In the genomic region with DNA sequence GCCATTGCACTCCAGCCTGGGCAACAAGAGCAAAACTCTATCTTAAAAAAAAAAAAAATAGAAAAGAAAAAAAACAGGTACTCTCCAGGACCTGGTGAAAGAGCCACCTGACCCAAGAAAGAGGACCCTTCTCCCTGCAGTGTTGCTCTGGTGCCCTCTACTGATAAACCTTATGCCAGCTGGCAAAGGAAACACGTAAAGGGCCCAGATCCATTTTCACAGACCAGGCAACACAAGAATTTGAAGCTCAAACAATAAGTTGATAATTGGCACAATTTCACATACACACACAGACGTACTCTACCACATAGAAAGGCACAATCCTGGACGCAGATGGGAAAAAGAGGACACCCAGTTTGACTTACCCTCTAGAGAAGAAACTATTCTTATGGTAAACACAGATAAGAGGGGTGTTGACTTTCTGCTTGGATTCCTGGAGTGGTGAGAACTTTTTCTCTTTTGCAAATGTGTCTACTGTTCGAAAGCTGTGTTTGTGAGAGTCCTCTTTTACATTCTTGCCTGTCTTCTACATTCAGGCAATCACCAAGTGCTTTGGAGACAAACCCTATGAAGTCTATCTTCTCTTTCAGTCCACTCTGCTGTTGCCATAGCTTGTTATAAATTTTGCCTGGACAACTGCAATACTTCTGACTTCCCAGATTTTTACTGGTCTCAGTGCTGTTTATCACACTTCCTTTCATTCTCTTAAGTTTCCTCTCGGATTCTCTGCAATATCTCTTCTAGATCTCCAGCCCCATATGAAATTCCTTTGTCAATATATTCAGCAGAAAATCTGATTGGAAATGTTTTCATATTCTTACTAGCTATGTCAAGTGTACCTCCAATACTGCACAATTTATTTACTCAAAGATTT, we compare ENCODE assay signal across 1 cellular context.
A peak's percentile ranks its signal among the peaks of the same experiment; 100 is the strongest.
TF ChIP-seq lines count a peak whose summit lies in the region.

No MANE protein-coding gene starts in this region.

TF ChIP-seq in HepG2, 621 proteins besides CTCF, POLR2A, EP300 and RAD21 (continued from another document):
- TF ChIP-seq, protein P1, sequence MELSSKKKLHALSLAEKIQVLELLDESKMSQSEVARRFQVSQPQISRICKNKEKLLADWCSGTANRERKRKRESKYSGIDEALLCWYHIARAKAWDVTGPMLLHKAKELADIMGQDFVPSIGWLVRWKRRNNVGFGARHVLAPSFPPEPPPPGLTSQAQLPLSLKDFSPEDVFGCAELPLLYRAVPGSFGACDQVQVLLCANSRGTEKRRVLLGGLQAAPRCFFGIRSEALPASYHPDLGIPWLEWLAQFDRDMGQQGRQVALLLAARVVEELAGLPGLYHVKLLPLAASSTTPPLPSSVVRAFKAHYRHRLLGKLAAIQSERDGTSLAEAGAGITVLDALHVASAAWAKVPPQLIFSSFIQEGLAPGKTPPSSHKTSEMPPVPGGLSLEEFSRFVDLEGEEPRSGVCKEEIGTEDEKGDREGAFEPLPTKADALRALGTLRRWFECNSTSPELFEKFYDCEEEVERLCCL (CRISPR knock-in tag; IDR thresholded peaks at IDR 0.05; ENCODE audit: borderline replicate concordance): 0 out of 2 replicates have a peak, but pooled peaks have one; percentile 42
- TF ChIP-seq STAG1 (CRISPR knock-in tag; IDR thresholded peaks at IDR 0.05) (peak; percentile 73), ZNF367 (CRISPR knock-in tag; IDR thresholded peaks at IDR 0.05; ENCODE audit: borderline replicate concordance) (no peak), KLF6 (CRISPR knock-in tag; IDR thresholded peaks at IDR 0.05) (0 out of 2 replicates have a peak, but pooled peaks have one; percentile 10), CREB1 (IDR thresholded peaks at IDR 0.05) (no peak), CREB1 (CRISPR knock-in tag; IDR thresholded peaks at IDR 0.05) (no peak), XRCC5 (optimal IDR thresholded peaks at IDR 0.05; ENCODE audit: low read length) (peak; percentile 78), FOXP1 (IDR thresholded peaks at IDR 0.05) (0 out of 2 replicates have a peak, but pooled peaks have one; percentile 12), FOXP1 (CRISPR knock-in tag; IDR thresholded peaks at IDR 0.05) (peak; percentile 20; the same call in 1 of the 2 replicates), SOX13 (IDR thresholded peaks at IDR 0.05) (no peak), SOX13 (CRISPR knock-in tag; conservative IDR thresholded peaks at IDR 0.05 in 1 of 2, IDR thresholded peaks at IDR 0.05 in 1 of 2) (peak in 1 of 2 experiments; percentile 14; a peak in 1 of 4 replicates), NFYC (CRISPR knock-in tag; IDR thresholded peaks at IDR 0.05) (0 out of 2 replicates have a peak, but pooled peaks have one; percentile 10), ZNF17 (CRISPR knock-in tag; IDR thresholded peaks at IDR 0.05) (no peak), ARHGAP35 (CRISPR knock-in tag; IDR thresholded peaks at IDR 0.05; ENCODE audit: borderline replicate concordance) (no peak), HNRNPL (IDR thresholded peaks at IDR 0.05; ENCODE audit: low read depth, low read length) (0 out of 2 replicates have a peak, but pooled peaks have one; percentile 7)
- TF ChIP-seq, protein P2, sequence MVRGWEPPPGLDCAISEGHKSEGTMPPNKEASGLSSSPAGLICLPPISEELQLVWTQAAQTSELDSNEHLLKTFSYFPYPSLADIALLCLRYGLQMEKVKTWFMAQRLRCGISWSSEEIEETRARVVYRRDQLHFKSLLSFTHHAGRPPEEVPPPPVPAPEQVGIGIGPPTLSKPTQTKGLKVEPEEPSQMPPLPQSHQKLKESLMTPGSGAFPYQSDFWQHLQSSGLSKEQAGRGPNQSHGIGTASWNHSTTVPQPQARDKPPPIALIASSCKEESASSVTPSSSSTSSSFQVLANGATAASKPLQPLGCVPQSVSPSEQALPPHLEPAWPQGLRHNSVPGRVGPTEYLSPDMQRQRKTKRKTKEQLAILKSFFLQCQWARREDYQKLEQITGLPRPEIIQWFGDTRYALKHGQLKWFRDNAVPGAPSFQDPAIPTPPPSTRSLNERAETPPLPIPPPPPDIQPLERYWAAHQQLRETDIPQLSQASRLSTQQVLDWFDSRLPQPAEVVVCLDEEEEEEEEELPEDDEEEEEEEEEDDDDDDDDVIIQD (CRISPR knock-in tag; IDR thresholded peaks at IDR 0.05; ENCODE audit: low read depth): 0 out of 2 replicates have a peak, but pooled peaks have one; percentile 37
- TF ChIP-seq, protein P3, sequence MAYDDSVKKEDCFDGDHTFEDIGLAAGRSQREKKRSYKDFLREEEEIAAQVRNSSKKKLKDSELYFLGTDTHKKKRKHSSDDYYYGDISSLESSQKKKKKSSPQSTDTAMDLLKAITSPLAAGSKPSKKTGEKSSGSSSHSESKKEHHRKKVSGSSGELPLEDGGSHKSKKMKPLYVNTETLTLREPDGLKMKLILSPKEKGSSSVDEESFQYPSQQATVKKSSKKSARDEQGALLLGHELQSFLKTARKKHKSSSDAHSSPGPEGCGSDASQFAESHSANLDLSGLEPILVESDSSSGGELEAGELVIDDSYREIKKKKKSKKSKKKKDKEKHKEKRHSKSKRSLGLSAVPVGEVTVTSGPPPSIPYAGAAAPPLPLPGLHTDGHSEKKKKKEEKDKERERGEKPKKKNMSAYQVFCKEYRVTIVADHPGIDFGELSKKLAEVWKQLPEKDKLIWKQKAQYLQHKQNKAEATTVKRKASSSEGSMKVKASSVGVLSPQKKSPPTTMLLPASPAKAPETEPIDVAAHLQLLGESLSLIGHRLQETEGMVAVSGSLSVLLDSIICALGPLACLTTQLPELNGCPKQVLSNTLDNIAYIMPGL (CRISPR knock-in tag; IDR thresholded peaks at IDR 0.05; ENCODE audit: borderline replicate concordance in 1 of 2, low read depth in 1 of 2): peak in 1 of 2 experiments; percentile 22; a peak in 1 of 4 replicates
- TF ChIP-seq, protein P4, sequence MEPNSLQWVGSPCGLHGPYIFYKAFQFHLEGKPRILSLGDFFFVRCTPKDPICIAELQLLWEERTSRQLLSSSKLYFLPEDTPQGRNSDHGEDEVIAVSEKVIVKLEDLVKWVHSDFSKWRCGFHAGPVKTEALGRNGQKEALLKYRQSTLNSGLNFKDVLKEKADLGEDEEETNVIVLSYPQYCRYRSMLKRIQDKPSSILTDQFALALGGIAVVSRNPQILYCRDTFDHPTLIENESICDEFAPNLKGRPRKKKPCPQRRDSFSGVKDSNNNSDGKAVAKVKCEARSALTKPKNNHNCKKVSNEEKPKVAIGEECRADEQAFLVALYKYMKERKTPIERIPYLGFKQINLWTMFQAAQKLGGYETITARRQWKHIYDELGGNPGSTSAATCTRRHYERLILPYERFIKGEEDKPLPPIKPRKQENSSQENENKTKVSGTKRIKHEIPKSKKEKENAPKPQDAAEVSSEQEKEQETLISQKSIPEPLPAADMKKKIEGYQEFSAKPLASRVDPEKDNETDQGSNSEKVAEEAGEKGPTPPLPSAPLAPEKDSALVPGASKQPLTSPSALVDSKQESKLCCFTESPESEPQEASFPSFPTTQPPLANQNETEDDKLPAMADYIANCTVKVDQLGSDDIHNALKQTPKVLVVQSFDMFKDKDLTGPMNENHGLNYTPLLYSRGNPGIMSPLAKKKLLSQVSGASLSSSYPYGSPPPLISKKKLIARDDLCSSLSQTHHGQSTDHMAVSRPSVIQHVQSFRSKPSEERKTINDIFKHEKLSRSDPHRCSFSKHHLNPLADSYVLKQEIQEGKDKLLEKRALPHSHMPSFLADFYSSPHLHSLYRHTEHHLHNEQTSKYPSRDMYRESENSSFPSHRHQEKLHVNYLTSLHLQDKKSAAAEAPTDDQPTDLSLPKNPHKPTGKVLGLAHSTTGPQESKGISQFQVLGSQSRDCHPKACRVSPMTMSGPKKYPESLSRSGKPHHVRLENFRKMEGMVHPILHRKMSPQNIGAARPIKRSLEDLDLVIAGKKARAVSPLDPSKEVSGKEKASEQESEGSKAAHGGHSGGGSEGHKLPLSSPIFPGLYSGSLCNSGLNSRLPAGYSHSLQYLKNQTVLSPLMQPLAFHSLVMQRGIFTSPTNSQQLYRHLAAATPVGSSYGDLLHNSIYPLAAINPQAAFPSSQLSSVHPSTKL (CRISPR knock-in tag; IDR thresholded peaks at IDR 0.05): 0 out of 2 replicates have a peak, but pooled peaks have one; percentile 14
- TF ChIP-seq, protein P5, sequence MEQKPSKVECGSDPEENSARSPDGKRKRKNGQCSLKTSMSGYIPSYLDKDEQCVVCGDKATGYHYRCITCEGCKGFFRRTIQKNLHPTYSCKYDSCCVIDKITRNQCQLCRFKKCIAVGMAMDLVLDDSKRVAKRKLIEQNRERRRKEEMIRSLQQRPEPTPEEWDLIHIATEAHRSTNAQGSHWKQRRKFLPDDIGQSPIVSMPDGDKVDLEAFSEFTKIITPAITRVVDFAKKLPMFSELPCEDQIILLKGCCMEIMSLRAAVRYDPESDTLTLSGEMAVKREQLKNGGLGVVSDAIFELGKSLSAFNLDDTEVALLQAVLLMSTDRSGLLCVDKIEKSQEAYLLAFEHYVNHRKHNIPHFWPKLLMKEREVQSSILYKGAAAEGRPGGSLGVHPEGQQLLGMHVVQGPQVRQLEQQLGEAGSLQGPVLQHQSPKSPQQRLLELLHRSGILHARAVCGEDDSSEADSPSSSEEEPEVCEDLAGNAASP (CRISPR knock-in tag; IDR thresholded peaks at IDR 0.05; ENCODE audit: borderline replicate concordance): 0 out of 2 replicates have a peak, but pooled peaks have one; percentile 13
- TF ChIP-seq, protein P6, sequence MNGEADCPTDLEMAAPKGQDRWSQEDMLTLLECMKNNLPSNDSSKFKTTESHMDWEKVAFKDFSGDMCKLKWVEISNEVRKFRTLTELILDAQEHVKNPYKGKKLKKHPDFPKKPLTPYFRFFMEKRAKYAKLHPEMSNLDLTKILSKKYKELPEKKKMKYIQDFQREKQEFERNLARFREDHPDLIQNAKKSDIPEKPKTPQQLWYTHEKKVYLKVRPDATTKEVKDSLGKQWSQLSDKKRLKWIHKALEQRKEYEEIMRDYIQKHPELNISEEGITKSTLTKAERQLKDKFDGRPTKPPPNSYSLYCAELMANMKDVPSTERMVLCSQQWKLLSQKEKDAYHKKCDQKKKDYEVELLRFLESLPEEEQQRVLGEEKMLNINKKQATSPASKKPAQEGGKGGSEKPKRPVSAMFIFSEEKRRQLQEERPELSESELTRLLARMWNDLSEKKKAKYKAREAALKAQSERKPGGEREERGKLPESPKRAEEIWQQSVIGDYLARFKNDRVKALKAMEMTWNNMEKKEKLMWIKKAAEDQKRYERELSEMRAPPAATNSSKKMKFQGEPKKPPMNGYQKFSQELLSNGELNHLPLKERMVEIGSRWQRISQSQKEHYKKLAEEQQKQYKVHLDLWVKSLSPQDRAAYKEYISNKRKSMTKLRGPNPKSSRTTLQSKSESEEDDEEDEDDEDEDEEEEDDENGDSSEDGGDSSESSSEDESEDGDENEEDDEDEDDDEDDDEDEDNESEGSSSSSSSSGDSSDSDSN (CRISPR knock-in tag; IDR thresholded peaks at IDR 0.05): no peak
- TF ChIP-seq, protein P7, sequence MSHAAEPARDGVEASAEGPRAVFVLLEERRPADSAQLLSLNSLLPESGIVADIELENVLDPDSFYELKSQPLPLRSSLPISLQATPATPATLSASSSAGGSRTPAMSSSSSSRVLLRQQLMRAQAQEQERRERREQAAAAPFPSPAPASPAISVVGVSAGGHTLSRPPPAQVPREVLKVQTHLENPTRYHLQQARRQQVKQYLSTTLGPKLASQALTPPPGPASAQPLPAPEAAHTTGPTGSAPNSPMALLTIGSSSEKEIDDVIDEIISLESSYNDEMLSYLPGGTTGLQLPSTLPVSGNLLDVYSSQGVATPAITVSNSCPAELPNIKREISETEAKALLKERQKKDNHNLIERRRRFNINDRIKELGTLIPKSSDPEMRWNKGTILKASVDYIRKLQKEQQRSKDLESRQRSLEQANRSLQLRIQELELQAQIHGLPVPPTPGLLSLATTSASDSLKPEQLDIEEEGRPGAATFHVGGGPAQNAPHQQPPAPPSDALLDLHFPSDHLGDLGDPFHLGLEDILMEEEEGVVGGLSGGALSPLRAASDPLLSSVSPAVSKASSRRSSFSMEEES (CRISPR knock-in tag; IDR thresholded peaks at IDR 0.05): peak; percentile 34; the same call in 1 of the 2 replicates
- TF ChIP-seq, protein P8, sequence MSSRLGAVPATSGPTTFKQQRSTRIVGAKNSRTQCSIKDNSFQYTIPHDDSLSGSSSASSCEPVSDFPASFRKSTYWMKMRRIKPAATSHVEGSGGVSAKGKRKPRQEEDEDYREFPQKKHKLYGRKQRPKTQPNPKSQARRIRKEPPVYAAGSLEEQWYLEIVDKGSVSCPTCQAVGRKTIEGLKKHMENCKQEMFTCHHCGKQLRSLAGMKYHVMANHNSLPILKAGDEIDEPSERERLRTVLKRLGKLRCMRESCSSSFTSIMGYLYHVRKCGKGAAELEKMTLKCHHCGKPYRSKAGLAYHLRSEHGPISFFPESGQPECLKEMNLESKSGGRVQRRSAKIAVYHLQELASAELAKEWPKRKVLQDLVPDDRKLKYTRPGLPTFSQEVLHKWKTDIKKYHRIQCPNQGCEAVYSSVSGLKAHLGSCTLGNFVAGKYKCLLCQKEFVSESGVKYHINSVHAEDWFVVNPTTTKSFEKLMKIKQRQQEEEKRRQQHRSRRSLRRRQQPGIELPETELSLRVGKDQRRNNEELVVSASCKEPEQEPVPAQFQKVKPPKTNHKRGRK (CRISPR knock-in tag; IDR thresholded peaks at IDR 0.05): 0 out of 2 replicates have a peak, but pooled peaks have one; percentile 6
TF ChIP-seq in HepG2: peak in this region for 25.
